16 cellular contexts compared by ENCODE assay signal in genomic region chr21:32475162-32475812, GRCh38.
DNase-seq lines count a peak whose midpoint lies in the region; ATAC-seq and TF ChIP-seq lines count a peak whose summit lies in the region.
"Had no signal": no experiment of that assay in that cellular context is flagged by ENCODE, and none has a peak within 500 bp of the region (broad histone marks: within the 10 kb centered on the region; RNA-seq: fewer than 3 reads in every experiment).

No MANE protein-coding gene starts in this region.

- intact Hi-C loops in ovary (cut with DNase I) = no loop called here

- ATAC-seq in RWPE2 (ENCODE audit: low read depth) = no peak
- ATAC-seq in GM18907 (IDR thresholded peaks at IDR 0.05; ENCODE audit: unreplicated experiment) = no peak
- ATAC-seq: CD8-positive, alpha-beta T cell; naive thymus-derived CD8-positive, alpha-beta T cell had no signal

- H3K27me3 ChIP-seq in RWPE2 (ENCODE audit: insufficient read depth, poor library complexity, severe bottlenecking) = no peaks in the 10 kb centered on the region
- H3K27me3 ChIP-seq in ovary = no peaks in the 10 kb centered on the region
- no peaks in the 10 kb centered on the region for H3K27me3 ChIP-seq in SJCRH30
- H3K27me3 ChIP-seq: cardiac muscle cell had no signal

- peaks cover 25% of the 10 kb centered on the region for H3K36me3 ChIP-seq in RWPE2 (ENCODE audit: low read depth)
- H3K36me3 ChIP-seq in ovary = no peaks in the 10 kb centered on the region
- no peaks in the 10 kb centered on the region for H3K36me3 ChIP-seq in SJCRH30
- H3K36me3 ChIP-seq: cardiac muscle cell had no signal

- no peak overlapping the region for H3K4me3 ChIP-seq in AG09309 (ENCODE audit: control insufficient read depth, low read depth, low read length)
- no peak overlapping the region for H3K4me3 ChIP-seq in RWPE2 (ENCODE audit: severe bottlenecking)
- no peak overlapping the region for H3K4me3 ChIP-seq in fibroblast of mammary gland (ENCODE audit: control insufficient read depth, low read depth, low read length)
- no peak overlapping the region for H3K4me3 ChIP-seq in ovary
- H3K4me3 ChIP-seq in SJCRH30 = no peak overlapping the region
- H3K4me3 ChIP-seq: cardiac muscle cell had no signal

- H3K27ac ChIP-seq in RWPE2 (ENCODE audit: poor library complexity, severe bottlenecking) (peak overlapping the region; percentile 10), ovary (peak overlapping the region; percentile 27 to 34), SJCRH30 (no peak overlapping the region)
- H3K27ac ChIP-seq: cardiac muscle cell, epithelial cell of prostate had no signal

- H3K9me3 ChIP-seq in RWPE2 (ENCODE audit: severe bottlenecking) = no peaks in the 10 kb centered on the region
- no peaks in the 10 kb centered on the region for H3K9me3 ChIP-seq in ovary
- no peaks in the 10 kb centered on the region for H3K9me3 ChIP-seq in SJCRH30 (replicated peaks)

- TF ChIP-seq POLR2A in ovary (IDR thresholded peaks at IDR 0.05) = no peak

- WGBS in ovary, 3 donors = 13 to 19% (median 13%) methylated on average over 9 of the region's 9 CpGs

- TF ChIP-seq EP300 in ovary (IDR thresholded peaks at IDR 0.05) = no peak

- peak; percentile 82 for DNase-seq in AG09309 (ENCODE audit: low read depth)
- DNase-seq in RWPE2 (ENCODE audit: low spot score) = no peak
- peak; percentile 64 for DNase-seq in fibroblast of mammary gland (ENCODE audit: low read depth)
- DNase-seq in ovary = peak in 2 of 5 donors; percentile 5 to 11
- DNase-seq in SJCRH30 = no peak
- no peak for DNase-seq in NCI-H1436 (lab: John Stamatoyannopoulos, UW)
- no peak for DNase-seq in anterior cingulate cortex (lab: John Stamatoyannopoulos, UW)
- DNase-seq: activated CD4-positive, alpha-beta T cell treated with anti-CD3 and anti-CD28 coated beads for 1 hour; activated T-cell treated with anti-CD3 and anti-CD28 coated beads, Interleukin-2, amount 50 U/mL, for 48 hours; CD8-positive, alpha-beta T cell; naive thymus-derived CD8-positive, alpha-beta T cell; NCI-H1092; NCI-H526 had no signal

- no peak for TF ChIP-seq CTCF in AG09309 (IDR thresholded peaks at IDR 0.05; ENCODE audit: control insufficient read depth, insufficient read depth, low read depth, low read length, missing control alignments)
- TF ChIP-seq CTCF in RWPE2 (IDR thresholded peaks at IDR 0.05; ENCODE audit: poor library complexity, severe bottlenecking) = no peak
- TF ChIP-seq CTCF in fibroblast of mammary gland (conservative IDR thresholded peaks at IDR 0.05; ENCODE audit: control insufficient read depth, insufficient read depth, low read depth, low read length) = no peak
- peak in 1 of 3 donors; percentile 7 for TF ChIP-seq CTCF in ovary (IDR thresholded peaks at IDR 0.05)

- H3K4me1 ChIP-seq in RWPE2 (ENCODE audit: insufficient read depth, poor library complexity, severe bottlenecking) = peaks cover 30% of the 10 kb centered on the region
- H3K4me1 ChIP-seq in ovary (ENCODE audit: insufficient read depth) = peaks cover 5% of the 10 kb centered on the region
- H3K4me1 ChIP-seq in SJCRH30 = no peaks in the 10 kb centered on the region

Comparison
In these comparisons a context has a peak if more than half of its experiments do, and no peak if none do; other contexts are left out.
1. DNase-seq: peak in AG09309 (single experiment) and fibroblast of mammary gland (single experiment); none in RWPE2 (single experiment), SJCRH30 (0 of 2), NCI-H1436 (single experiment) and anterior cingulate cortex (0 of 58).